12 cellular contexts compared by ENCODE assay signal in genomic region chr2:149733936-149734685, GRCh38.
DNase-seq lines count a peak whose midpoint lies in the region; ATAC-seq and TF ChIP-seq lines count a peak whose summit lies in the region.
"Had no signal": no experiment of that assay in that cellular context is flagged by ENCODE, and none has a peak within 500 bp of the region (broad histone marks: within the 10 kb centered on the region; RNA-seq: fewer than 3 reads in every experiment).

No MANE protein-coding gene starts in this region.

- H3K4me1 ChIP-seq in right lobe of liver (no peaks in the 10 kb centered on the region), right atrium auricular region (peaks cover 0 to 3% of the 10 kb centered on the region in 2 donors)
- H3K4me1 ChIP-seq: parathyroid adenoma had no signal

- H3K9me3 ChIP-seq in right lobe of liver (no peaks in the 10 kb centered on the region), right atrium auricular region (no peaks in the 10 kb centered on the region)

- H3K4me3 ChIP-seq in cardiac fibroblast (replicated peaks in 1 of 2; ENCODE audit: low read depth in 2 of 2, low read length in 2 of 2) (no peak overlapping the region), right lobe of liver (no peak overlapping the region), right atrium auricular region (no peak overlapping the region)
- H3K4me3 ChIP-seq: dorsolateral prefrontal cortex had no signal

- H3K36me3 ChIP-seq in right lobe of liver (no peaks in the 10 kb centered on the region), right atrium auricular region (no peaks in the 10 kb centered on the region)

- DNase-seq in AG20443 (ENCODE audit: low spot score), result peak; percentile 31
- DNase-seq in LoVo (ENCODE audit: low spot score), result peak; percentile 30
- DNase-seq in cardiac fibroblast (ENCODE audit: low read depth in 2 of 2), result peak; percentile 65 to 86
- DNase-seq in right lobe of liver, result no peak
- no peak for DNase-seq in GM13977 (ENCODE audit: low spot score)
- DNase-seq in right atrium auricular region (ENCODE audit: low spot score), result no peak
- DNase-seq: dorsolateral prefrontal cortex, NCI-H2171, RPMI8226 had no signal

- intact Hi-C loops in right lobe of liver (cut with DNase I), result no loop called here

- in situ Hi-C loops in GM13977 (cut with MboI; ENCODE audit: low pct_unique_long_range_greater_than_20kb, low sequenced_read_pairs, unreplicated experiment), result no loop called here

- no peak overlapping the region for H3K27ac ChIP-seq in right lobe of liver
- no peak overlapping the region for H3K27ac ChIP-seq in right atrium auricular region
- H3K27ac ChIP-seq: dorsolateral prefrontal cortex, parathyroid adenoma had no signal

- TF ChIP-seq POLR2A in right lobe of liver (IDR thresholded peaks at IDR 0.05), result no peak

- 70% methylated on average over 3 of the region's 3 CpGs for WGBS in right lobe of liver (ENCODE audit: insufficient coverage, low coverage, low lambda C conversion rate, missing lambda C conversion rate)

- TF ChIP-seq CTCF in cardiac fibroblast (IDR thresholded peaks at IDR 0.05; ENCODE audit: low read depth, low read length), result no peak
- no peak for TF ChIP-seq CTCF in right lobe of liver (IDR thresholded peaks at IDR 0.05)
- TF ChIP-seq CTCF in GM13977 (IDR thresholded peaks at IDR 0.05; ENCODE audit: extremely low read depth, insufficient read depth, missing control alignments), result no peak
- no peak for TF ChIP-seq CTCF in right atrium auricular region (IDR thresholded peaks at IDR 0.05)

- peak in 3 of 4 donors; percentile 49 to 71 (median 57) for ATAC-seq in right lobe of liver
- ATAC-seq in GM19328 (IDR thresholded peaks at IDR 0.05; ENCODE audit: unreplicated experiment), result no peak
- no peak for ATAC-seq in GM21390 (IDR thresholded peaks at IDR 0.05; ENCODE audit: unreplicated experiment)

- H3K27me3 ChIP-seq in right lobe of liver (no peaks in the 10 kb centered on the region), right atrium auricular region (no peaks in the 10 kb centered on the region)
- H3K27me3 ChIP-seq: dorsolateral prefrontal cortex had no signal

Comparison
In these comparisons a context has a peak if more than half of its experiments do, and no peak if none do; other contexts are left out.
1. DNase-seq: peak in AG20443 (single experiment), LoVo (single experiment) and cardiac fibroblast (2 of 2); none in right lobe of liver (0 of 3), GM13977 (single experiment) and right atrium auricular region (single experiment).
2. ATAC-seq: peak in right lobe of liver (3 of 4); none in GM19328 (single experiment) and GM21390 (single experiment).